In the genomic region with DNA sequence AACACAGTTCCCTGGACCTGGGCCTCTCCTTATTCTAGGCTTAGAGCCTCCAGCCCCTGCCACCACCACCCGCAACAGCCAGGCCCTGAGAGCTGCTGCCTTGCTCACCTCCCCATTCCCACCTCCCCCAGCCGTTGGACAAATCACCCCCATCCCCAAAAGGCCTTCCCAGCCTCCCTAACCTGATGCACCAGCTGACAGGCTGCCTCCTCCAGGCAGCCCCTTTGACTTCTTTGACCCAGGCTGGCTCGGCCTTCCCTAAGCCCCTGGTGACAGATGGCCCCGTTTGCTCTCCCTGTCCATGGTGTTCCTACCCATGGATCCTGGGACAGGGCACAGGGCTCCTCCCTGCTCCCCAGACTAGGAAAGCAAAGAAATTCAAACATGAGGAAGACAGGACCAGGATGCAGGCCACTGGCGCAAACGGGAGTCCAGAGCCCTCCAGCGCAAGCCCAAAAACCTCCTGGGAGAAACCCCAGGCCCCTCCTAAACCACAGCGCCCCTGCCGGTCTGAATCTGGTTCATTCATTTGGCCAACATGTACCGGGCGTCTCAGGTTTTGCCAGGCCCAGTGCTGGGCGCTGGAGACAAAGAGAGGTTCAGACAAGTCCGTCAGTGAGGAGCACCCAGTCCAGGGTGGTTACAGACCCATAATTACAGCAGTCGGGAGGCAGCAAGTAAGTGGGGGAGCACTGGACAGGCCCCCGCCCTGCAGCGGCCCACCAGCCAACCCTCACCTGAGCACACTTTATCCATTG, we compare ENCODE assay signal across 11 cellular contexts. TPM values are rescaled to one million over a fixed set of nuclear protein-coding genes. Genes with fewer than 3 reads are reported as not detected.
DNase-seq lines count a peak whose midpoint lies in the region; ATAC-seq and TF ChIP-seq lines count a peak whose summit lies in the region.
"Had no signal": no experiment of that assay in that cellular context is flagged by ENCODE, and none has a peak within 500 bp of the region (broad histone marks: within the 10 kb centered on the region; RNA-seq: fewer than 3 reads in every experiment).

No MANE protein-coding gene starts in this region.

- H3K27ac ChIP-seq in heart right ventricle (peak overlapping the region in 7 of 10 donors; percentile 54 to 93 (median 89)), mesenchymal stem cell (ENCODE audit: low read length, poor library complexity, severe bottlenecking) (no peak overlapping the region)
- H3K27ac ChIP-seq: parathyroid adenoma had no signal

- H3K36me3 ChIP-seq in heart right ventricle, result peaks cover 0 to 45% (median 4%) of the 10 kb centered on the region in 9 donors
- H3K36me3 ChIP-seq in adipocyte (ENCODE audit: control insufficient read depth, insufficient read depth, low read length, severe bottlenecking), result peaks cover 23% of the 10 kb centered on the region
- H3K36me3 ChIP-seq in mesenchymal stem cell (ENCODE audit: control insufficient read depth in 1 of 2, insufficient read depth in 2 of 2, low read depth in 1 of 2, low read length in 2 of 2), result peaks cover 25 to 50% of the 10 kb centered on the region in 2 experiments

- no peak overlapping the region for H2AK5ac ChIP-seq in mesenchymal stem cell (ENCODE audit: low read length, severe bottlenecking)

- intact Hi-C loops in heart right ventricle (cut with DNase I), result loop anchor here in 3 of 10 donors (5.0 kb wide), 2 partner anchors 36 to 41 kb away; partner anchors contain the start of gene SIVA1 (in 2 of the 3)
- intact Hi-C loops in Right ventricle myocardium inferior (cut with DNase I), result no loop called here

- no peak overlapping the region for H4K8ac ChIP-seq in mesenchymal stem cell (ENCODE audit: low read length)

- H3K14ac ChIP-seq in mesenchymal stem cell (ENCODE audit: low read length in 2 of 2), result peak overlapping the region in 1 of 2 experiments; percentile 84

- WGBS in heart right ventricle, 2 donors, result 85% methylated on average over 16 of the region's 16 CpGs
- 84% methylated on average over 16 of the region's 16 CpGs for WGBS in mesenchymal stem cell

- H3K4me1 ChIP-seq in heart right ventricle, result peaks cover 26 to 74% (median 68%) of the 10 kb centered on the region in 9 donors
- peaks cover 43% of the 10 kb centered on the region for H3K4me1 ChIP-seq in adipocyte (ENCODE audit: control insufficient read depth, insufficient read depth, low read length)
- H3K4me1 ChIP-seq in mesenchymal stem cell (ENCODE audit: control insufficient read depth, insufficient read depth, low read depth, low read length), result peaks cover 60% of the 10 kb centered on the region

- ATAC-seq in heart right ventricle, result no peak
- ATAC-seq in Right ventricle myocardium inferior, result no peak
- ATAC-seq: gastroesophageal sphincter had no signal

- peak overlapping the region in 4 of 10 donors; percentile 71 to 92 (median 86) for H3K4me3 ChIP-seq in heart right ventricle
- H3K4me3 ChIP-seq in adipocyte (ENCODE audit: low read length), result peak overlapping the region; percentile 81
- H3K4me3 ChIP-seq in mesenchymal stem cell (ENCODE audit: insufficient read depth in 1 of 2, low read depth in 1 of 2, low read length in 2 of 2), result peak overlapping the region in 1 of 2 experiments; percentile 91

- no peak overlapping the region for H2BK12ac ChIP-seq in mesenchymal stem cell (ENCODE audit: low read length in 2 of 2)

- H3K18ac ChIP-seq in mesenchymal stem cell (ENCODE audit: low read depth in 1 of 2, low read length in 2 of 2), result no peak overlapping the region

- H3K9ac ChIP-seq in adipocyte (ENCODE audit: low read length) (peak overlapping the region; percentile 85), mesenchymal stem cell (ENCODE audit: low read length) (peak overlapping the region; percentile 91)
- H3K9ac ChIP-seq: parathyroid adenoma had no signal

- H2AFZ ChIP-seq in mesenchymal stem cell (ENCODE audit: low read depth, low read length), result no peak overlapping the region
- H2AFZ ChIP-seq: parathyroid adenoma had no signal

- peaks cover 17% of the 10 kb centered on the region for H3K79me1 ChIP-seq in mesenchymal stem cell (replicated peaks; ENCODE audit: low read length, poor library complexity, severe bottlenecking)

- no peak overlapping the region for H2BK15ac ChIP-seq in mesenchymal stem cell (ENCODE audit: low read depth, poor library complexity, severe bottlenecking)

- DNase-seq in heart right ventricle (no peak), Right ventricle myocardium inferior (ENCODE audit: missing footprints) (no peak), adipocyte (ENCODE audit: low read depth) (no peak), mesenchymal stem cell (no peak), MV-4-11 (lab: John Stamatoyannopoulos, UW) (no peak), GM19240 (ENCODE audit: insufficient read length, low spot score) (no peak), NCI-H1092 (lab: John Stamatoyannopoulos, UW) (no peak)
- no peak for DNase-seq in stimulated activated CD4-positive, alpha-beta T cell treated with anti-CD3 and anti-CD28 coated beads, Interleukin-4, amount 100 ng/mL, for 24 hours
- DNase-seq: SHP77 had no signal

- H3K9me3 ChIP-seq in heart right ventricle (no peaks in the 10 kb centered on the region), adipocyte (ENCODE audit: control insufficient read depth, low read length) (no peaks in the 10 kb centered on the region), mesenchymal stem cell (ENCODE audit: control insufficient read depth, low read length) (no peaks in the 10 kb centered on the region)
- H3K9me3 ChIP-seq: gastroesophageal sphincter had no signal

- H4K91ac ChIP-seq in mesenchymal stem cell (ENCODE audit: low read length), result no peak overlapping the region

- TF ChIP-seq CTCF in heart right ventricle (IDR thresholded peaks at IDR 0.05), result no peak

- H3K4me2 ChIP-seq in mesenchymal stem cell (ENCODE audit: low read length, poor library complexity, severe bottlenecking), result no peak overlapping the region

- no peak overlapping the region for H2BK120ac ChIP-seq in mesenchymal stem cell (ENCODE audit: low read depth, low read length)

- H3K23ac ChIP-seq in mesenchymal stem cell (ENCODE audit: low read length in 2 of 2), result no peak overlapping the region

- H2BK5ac ChIP-seq in mesenchymal stem cell (ENCODE audit: low read depth, low read length, poor library complexity, severe bottlenecking), result no peak overlapping the region

- H3K4ac ChIP-seq in mesenchymal stem cell (ENCODE audit: low read depth in 1 of 2, low read length in 2 of 2), result no peak overlapping the region

- no peaks in the 10 kb centered on the region for H3K27me3 ChIP-seq in heart right ventricle
- no peaks in the 10 kb centered on the region for H3K27me3 ChIP-seq in adipocyte (replicated peaks; ENCODE audit: control insufficient read depth, insufficient read depth, low read length)
- no peaks in the 10 kb centered on the region for H3K27me3 ChIP-seq in mesenchymal stem cell (ENCODE audit: control insufficient read depth in 1 of 2, insufficient read depth in 1 of 2, low read length in 2 of 2)
- H3K27me3 ChIP-seq: gastroesophageal sphincter had no signal

RNA-seq across cellular contexts. Expression of gene AKT1, which starts 2.4 kb away (rescaled TPM):
- total RNA-seq in heart right ventricle, result 100 to 1,000 TPM in 9 of 10 donors, 10 to 100 TPM in 1; 98.1 to 152 (median 141) TPM
- 100 to 1,000 TPM in 1 of 2 donors, 10 to 100 TPM in 1; 95.7 to 112 TPM for polyA plus RNA-seq in heart right ventricle
- 134 TPM for total RNA-seq in Right ventricle myocardium inferior
- 106 TPM for polyA plus RNA-seq in mesenchymal stem cell (2013, experiment 1 of 2)
- 108 TPM for polyA plus RNA-seq in mesenchymal stem cell (2013, experiment 2 of 2)

RNA-seq across cellular contexts. Expression of gene ZBTB42, which starts 7.8 kb away (rescaled TPM):
- total RNA-seq in heart right ventricle (1 to 10 TPM; 4.3 to 9.2 (median 6.9) TPM), Right ventricle myocardium inferior (5.6 TPM)
- 1 to 10 TPM; 1.8 to 5.9 TPM for polyA plus RNA-seq in heart right ventricle
- 1.8 TPM for polyA plus RNA-seq in mesenchymal stem cell (2013, experiment 1 of 2)
- 1.6 TPM for polyA plus RNA-seq in mesenchymal stem cell (2013, experiment 2 of 2)

RNA-seq across cellular contexts. Expression of gene SIVA1, which starts 40.2 kb away (rescaled TPM):
- total RNA-seq in heart right ventricle, result 10 to 100 TPM; 43.3 to 69.6 (median 50.8) TPM
- 100 to 1,000 TPM in 1 of 2 donors, 10 to 100 TPM in 1; 78.6 to 203 TPM for polyA plus RNA-seq in heart right ventricle
- 54.4 TPM for total RNA-seq in Right ventricle myocardium inferior
- 68.6 TPM for polyA plus RNA-seq in mesenchymal stem cell (2013, experiment 1 of 2)
- 73.5 TPM for polyA plus RNA-seq in mesenchymal stem cell (2013, experiment 2 of 2)
